In genomic region chr3:19598870-19599269, GRCh38 we compare ENCODE assay signal across 20 cellular contexts.
DNase-seq lines count a peak whose midpoint lies in the region; ATAC-seq and TF ChIP-seq lines count a peak whose summit lies in the region.
"Had no signal": no experiment of that assay in that cellular context is flagged by ENCODE, and none has a peak within 500 bp of the region (broad histone marks: within the 10 kb centered on the region; RNA-seq: fewer than 3 reads in every experiment).

No MANE protein-coding gene starts in this region.

- DNase-seq in NCI-H146 (lab: John Stamatoyannopoulos, UW): no peak
- DNase-seq in HAP-1 (ENCODE audit: low spot score in 2 of 2): no peak
- no peak for DNase-seq in lower leg skin (ENCODE audit: low spot score in 2 of 2)
- no peak for DNase-seq in endodermal cell
- DNase-seq: activated CD8-positive, alpha-beta memory T cell treated with anti-CD3 and anti-CD28 coated beads, Interleukin-2, amount 10 ng/mL, durations not matched to agents 7 days and 5 days; cerebellar nuclear complex; DMS 273 treated with DMSO at 0.1 percent for 48 hours; erythroblast; left lung; naive thymus-derived CD8-positive, alpha-beta T cell; NCI-H1694; SJCRH30; stimulated activated CD4-positive, alpha-beta T cell treated with anti-CD3 and anti-CD28 coated beads, Interleukin-4, amount 100 ng/mL, for 4 hours; stimulated activated naive CD8-positive, alpha-beta T cell treated with anti-CD3 and anti-CD28 coated beads, Interleukin-15, amount 100 ng/mL, for 72 hours had no signal

- H3K4me3 ChIP-seq in HAP-1 (no peak overlapping the region), lower leg skin (ENCODE audit: low read depth, poor library complexity, severe bottlenecking) (no peak overlapping the region), endodermal cell (ENCODE audit: low read length) (no peak overlapping the region)
- H3K4me3 ChIP-seq: left lung, SJCRH30 had no signal

- in situ Hi-C loops in HAP-1 (cut with MboI; ENCODE audit: low sequenced_read_pairs): no loop called here

- no peaks in the 10 kb centered on the region for H3K36me3 Mint-ChIP-seq in endodermal cell (ENCODE audit: low read depth)
- H3K36me3 Mint-ChIP-seq: activated CD8-positive, alpha-beta memory T cell treated with anti-CD3 and anti-CD28 coated beads, Interleukin-2, amount 10 ng/mL, durations not matched to agents 7 days and 5 days; activated naive CD4-positive, alpha-beta T cell treated with anti-CD3 and anti-CD28 coated beads, Interleukin-2, amount 50 U/mL, for 72 hours; naive thymus-derived CD8-positive, alpha-beta T cell had no signal

- intact Hi-C loops in lower leg skin (cut with DNase I; ENCODE audit: low total_unique reads): no loop called here

- TF ChIP-seq POLR2A in GM18505 (IDR thresholded peaks at IDR 0.05; ENCODE audit: borderline replicate concordance, extremely low read depth, insufficient read depth, insufficient read length) (no peak), lower leg skin (IDR thresholded peaks at IDR 0.05) (no peak)

- H3K27me3 ChIP-seq in HAP-1 (ENCODE audit: low read depth) (no peaks in the 10 kb centered on the region), endodermal cell (ENCODE audit: control insufficient read depth, insufficient read depth, low read length, poor library complexity, severe bottlenecking) (no peaks in the 10 kb centered on the region)
- H3K27me3 ChIP-seq: left lung, SJCRH30 had no signal

- H3K36me3 ChIP-seq in HAP-1 (replicated peaks) (no peaks in the 10 kb centered on the region), endodermal cell (ENCODE audit: control insufficient read depth, insufficient read depth, low read length) (no peaks in the 10 kb centered on the region)
- H3K36me3 ChIP-seq: left lung, SJCRH30 had no signal

- no peak overlapping the region for H3K27ac ChIP-seq in endodermal cell (ENCODE audit: low read depth, low read length)
- H3K27ac ChIP-seq: left lung, SJCRH30 had no signal

- H3K9me3 Mint-ChIP-seq in endodermal cell: peaks cover 5% of the 10 kb centered on the region

- no peak overlapping the region for H3K9ac ChIP-seq in endodermal cell (ENCODE audit: extremely low read depth, low read length, poor library complexity, severe bottlenecking)

- 42 to 68% methylated on average over 2 of the region's 2 CpGs for WGBS in lower leg skin, 2 donors
- WGBS in endodermal cell (ENCODE audit: insufficient coverage in 1 of 2, insufficient read length in 1 of 2), 2 experiments: 88 to 100% methylated on average over 1 to 2 of the region's 2 CpGs

- H3K9me3 ChIP-seq in HAP-1: peaks cover 2% of the 10 kb centered on the region; the same call in 1 of the 2 replicates
- H3K9me3 ChIP-seq in endodermal cell (ENCODE audit: control insufficient read depth, low read length): peaks cover 6% of the 10 kb centered on the region
- H3K9me3 ChIP-seq: SJCRH30 had no signal

- ATAC-seq in GM18505 (IDR thresholded peaks at IDR 0.05; ENCODE audit: unreplicated experiment) (peak; percentile 76), GM21381 (IDR thresholded peaks at IDR 0.05; ENCODE audit: unreplicated experiment) (peak; percentile 72), HG02885 (IDR thresholded peaks at IDR 0.05; ENCODE audit: poor library complexity, unreplicated experiment) (peak; percentile 92), HG03469 (IDR thresholded peaks at IDR 0.05; ENCODE audit: unreplicated experiment) (peak; percentile 78)
- ATAC-seq: activated CD8-positive, alpha-beta memory T cell treated with anti-CD3 and anti-CD28 coated beads, Interleukin-2, amount 10 ng/mL, durations not matched to agents 7 days and 5 days; activated naive CD4-positive, alpha-beta T cell treated with anti-CD3 and anti-CD28 coated beads, Interleukin-2, amount 50 U/mL, for 72 hours; left lung; naive thymus-derived CD8-positive, alpha-beta T cell; right cardiac atrium; stimulated activated naive CD8-positive, alpha-beta T cell treated with anti-CD3 and anti-CD28 coated beads, Interleukin-15, amount 100 ng/mL, for 72 hours had no signal

- H3K4me1 Mint-ChIP-seq in endodermal cell: no peaks in the 10 kb centered on the region
- H3K4me1 Mint-ChIP-seq: activated CD8-positive, alpha-beta memory T cell treated with anti-CD3 and anti-CD28 coated beads, Interleukin-2, amount 10 ng/mL, durations not matched to agents 7 days and 5 days; stimulated activated naive CD8-positive, alpha-beta T cell treated with anti-CD3 and anti-CD28 coated beads, Interleukin-15, amount 100 ng/mL, for 72 hours had no signal

- no peak overlapping the region for H3K27ac Mint-ChIP-seq in endodermal cell
- H3K27ac Mint-ChIP-seq: activated CD8-positive, alpha-beta memory T cell treated with anti-CD3 and anti-CD28 coated beads, Interleukin-2, amount 10 ng/mL, durations not matched to agents 7 days and 5 days; activated naive CD4-positive, alpha-beta T cell treated with anti-CD3 and anti-CD28 coated beads, Interleukin-2, amount 50 U/mL, for 72 hours; naive thymus-derived CD8-positive, alpha-beta T cell; stimulated activated naive CD8-positive, alpha-beta T cell treated with anti-CD3 and anti-CD28 coated beads, Interleukin-15, amount 100 ng/mL, for 72 hours had no signal

- H3K27me3 Mint-ChIP-seq in endodermal cell (ENCODE audit: insufficient read depth): no peaks in the 10 kb centered on the region
- H3K27me3 Mint-ChIP-seq: activated CD8-positive, alpha-beta memory T cell treated with anti-CD3 and anti-CD28 coated beads, Interleukin-2, amount 10 ng/mL, durations not matched to agents 7 days and 5 days; stimulated activated naive CD8-positive, alpha-beta T cell treated with anti-CD3 and anti-CD28 coated beads, Interleukin-15, amount 100 ng/mL, for 72 hours had no signal

- no peak overlapping the region for H3K4me3 Mint-ChIP-seq in endodermal cell
- H3K4me3 Mint-ChIP-seq: activated CD8-positive, alpha-beta memory T cell treated with anti-CD3 and anti-CD28 coated beads, Interleukin-2, amount 10 ng/mL, durations not matched to agents 7 days and 5 days; naive thymus-derived CD8-positive, alpha-beta T cell; stimulated activated naive CD8-positive, alpha-beta T cell treated with anti-CD3 and anti-CD28 coated beads, Interleukin-15, amount 100 ng/mL, for 72 hours had no signal

- no peaks in the 10 kb centered on the region for H3K4me1 ChIP-seq in HAP-1
- H3K4me1 ChIP-seq in endodermal cell (ENCODE audit: control insufficient read depth, insufficient read depth, low read length): no peaks in the 10 kb centered on the region
- H3K4me1 ChIP-seq: left lung, SJCRH30 had no signal

- TF ChIP-seq CTCF in lower leg skin (IDR thresholded peaks at IDR 0.05) (no peak), endodermal cell (conservative IDR thresholded peaks at IDR 0.05) (no peak)
